Comparison of ENCODE assay signal across 12 cellular contexts in the genomic region with DNA sequence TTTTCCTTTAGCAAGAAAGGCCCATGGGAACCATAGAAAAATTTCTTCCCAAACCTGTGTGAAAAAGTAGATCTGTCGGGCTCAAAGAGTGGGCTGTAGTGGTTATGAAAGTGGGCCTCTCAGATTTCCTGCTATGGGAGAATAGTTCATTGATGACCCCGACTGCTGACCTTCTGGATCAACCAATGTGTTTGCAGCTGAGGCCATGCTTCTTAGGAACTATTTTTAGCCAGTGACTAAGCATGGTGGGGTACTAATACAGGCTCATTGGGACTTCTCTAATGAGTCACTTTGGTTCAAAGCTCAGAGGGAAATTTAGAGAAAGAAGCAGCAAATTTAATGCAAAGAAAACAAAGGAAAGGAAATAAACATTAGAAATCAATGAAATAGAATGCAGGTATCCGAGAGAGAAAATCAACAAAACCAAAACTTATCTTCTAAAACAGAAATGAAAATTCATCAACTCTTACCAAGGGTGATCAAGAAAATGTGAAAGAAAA. TPM values are rescaled to one million over a fixed set of nuclear protein-coding genes. Genes with fewer than 3 reads are reported as not detected.
DNase-seq lines count a peak whose midpoint lies in the region; ATAC-seq and TF ChIP-seq lines count a peak whose summit lies in the region.
"Had no signal": no experiment of that assay in that cellular context is flagged by ENCODE, and none has a peak within 500 bp of the region (broad histone marks: within the 10 kb centered on the region; RNA-seq: fewer than 3 reads in every experiment).

No MANE protein-coding gene starts in this region.

- POLR2A ChIA-PET in AG04450 (lab: Yijun Ruan, JAX): interaction anchor here (0.7 kb wide), 1 partner anchor 12 kb away, joined by 7 read pairs; the partner anchor contains the start of gene PSMA5

- intact Hi-C loops in left ventricle myocardium inferior (cut with micrococcal nuclease): no loop called here

- no peaks in the 10 kb centered on the region for H3K27me3 ChIP-seq in AG04450 (ENCODE audit: control insufficient read depth, insufficient read depth, low read length)
- H3K27me3 ChIP-seq in left ventricle myocardium inferior (ENCODE audit: low read depth): peaks cover 8% of the 10 kb centered on the region

- TF ChIP-seq CTCF in AG04450 (IDR thresholded peaks at IDR 0.05; ENCODE audit: low read depth, low read length) (no peak), left ventricle myocardium inferior (IDR thresholded peaks at IDR 0.05; ENCODE audit: borderline replicate concordance) (no peak)

- ATAC-seq in SK-N-SH treated with all-trans-retinoic acid at 6 μM for 48 hours (peak; percentile 56), HG02852 (IDR thresholded peaks at IDR 0.05; ENCODE audit: unreplicated experiment) (no peak)
- ATAC-seq: natural killer cell treated with Interleukin-12 subunit alpha and Interleukin-12 subunit beta and Interleukin-15 and Interleukin-18, amount 100 ng/mL, for 72 hours had no signal

- peak overlapping the region; percentile 88 for H3K27ac ChIP-seq in AG04450 (ENCODE audit: low read depth, low read length)
- peak overlapping the region; percentile 50 for H3K27ac ChIP-seq in left ventricle myocardium inferior (replicated peaks)
- H3K27ac ChIP-seq: epithelial cell of prostate, PC-9 had no signal

- DNase-seq in AG04450 (ENCODE audit: low read depth, low spot score): peak; percentile 84
- peak; percentile 5 for DNase-seq in GOT3 (lab: John Stamatoyannopoulos, UW)
- no peak for DNase-seq in left ventricle myocardium inferior
- no peak for DNase-seq in T-helper 2 cell
- DNase-seq in NCI-H2081 (lab: John Stamatoyannopoulos, UW): no peak
- DNase-seq in SKM-1 treated with dmso at 0.1 percent for 144 hours (lab: John Stamatoyannopoulos, UW; ENCODE audit: unreplicated experiment): no peak
- DNase-seq: DMS153 had no signal

- H3K4me3 ChIP-seq in AG04450 (ENCODE audit: low read depth, low read length) (no peak overlapping the region), left ventricle myocardium inferior (no peak overlapping the region)
- H3K4me3 ChIP-seq: PC-9 had no signal

- H3K9me3 ChIP-seq in AG04450 (ENCODE audit: control insufficient read depth, insufficient read depth, low read length): peaks cover 5% of the 10 kb centered on the region
- no peaks in the 10 kb centered on the region for H3K9me3 ChIP-seq in left ventricle myocardium inferior (replicated peaks)

- no peaks in the 10 kb centered on the region for H3K4me1 ChIP-seq in left ventricle myocardium inferior

- CTCF ChIA-PET in AG04450 (lab: Charles Lee): no interaction called here

- H3K36me3 ChIP-seq in left ventricle myocardium inferior: no peaks in the 10 kb centered on the region

TF ChIP-seq in SK-N-SH treated with all-trans-retinoic acid at 6 μM for 48 hours, 23 proteins besides CTCF, POLR2A, EP300 and RAD21:
- no peak for TF ChIP-seq CREB5 (CRISPR knock-in tag; IDR thresholded peaks at IDR 0.05; ENCODE audit: low read depth)
- no peak for TF ChIP-seq TOX (CRISPR knock-in tag; IDR thresholded peaks at IDR 0.05; ENCODE audit: borderline replicate concordance)
- no peak for TF ChIP-seq ARNTL (CRISPR knock-in tag; IDR thresholded peaks at IDR 0.05; ENCODE audit: borderline replicate concordance, low read depth)
- no peak for TF ChIP-seq ESRRG (CRISPR knock-in tag; IDR thresholded peaks at IDR 0.05)
- TF ChIP-seq, protein P1, sequence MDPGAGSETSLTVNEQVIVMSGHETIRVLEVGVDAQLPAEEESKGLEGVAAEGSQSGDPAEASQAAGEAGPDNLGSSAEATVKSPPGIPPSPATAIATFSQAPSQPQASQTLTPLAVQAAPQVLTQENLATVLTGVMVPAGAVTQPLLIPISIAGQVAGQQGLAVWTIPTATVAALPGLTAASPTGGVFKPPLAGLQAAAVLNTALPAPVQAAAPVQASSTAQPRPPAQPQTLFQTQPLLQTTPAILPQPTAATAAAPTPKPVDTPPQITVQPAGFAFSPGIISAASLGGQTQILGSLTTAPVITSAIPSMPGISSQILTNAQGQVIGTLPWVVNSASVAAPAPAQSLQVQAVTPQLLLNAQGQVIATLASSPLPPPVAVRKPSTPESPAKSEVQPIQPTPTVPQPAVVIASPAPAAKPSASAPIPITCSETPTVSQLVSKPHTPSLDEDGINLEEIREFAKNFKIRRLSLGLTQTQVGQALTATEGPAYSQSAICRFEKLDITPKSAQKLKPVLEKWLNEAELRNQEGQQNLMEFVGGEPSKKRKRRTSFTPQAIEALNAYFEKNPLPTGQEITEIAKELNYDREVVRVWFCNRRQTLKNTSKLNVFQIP (CRISPR knock-in tag; IDR thresholded peaks at IDR 0.05; ENCODE audit: borderline replicate concordance, low read depth): no peak
- TF ChIP-seq OSR1 (CRISPR knock-in tag; IDR thresholded peaks at IDR 0.05): no peak
- no peak for TF ChIP-seq PPARA (CRISPR knock-in tag; IDR thresholded peaks at IDR 0.05; ENCODE audit: borderline replicate concordance)
- no peak for TF ChIP-seq SNAI2 (CRISPR knock-in tag; IDR thresholded peaks at IDR 0.05)
- TF ChIP-seq GLIS3 (CRISPR knock-in tag; IDR thresholded peaks at IDR 0.05): no peak
- no peak for TF ChIP-seq TSHZ2 (CRISPR knock-in tag; IDR thresholded peaks at IDR 0.05)
- TF ChIP-seq ISL1 (CRISPR knock-in tag; IDR thresholded peaks at IDR 0.05): no peak
- TF ChIP-seq ZC3H10 (CRISPR knock-in tag; IDR thresholded peaks at IDR 0.05): no peak
- TF ChIP-seq RARB (CRISPR knock-in tag; IDR thresholded peaks at IDR 0.05): no peak

RNA-seq across cellular contexts. Expression of gene PSMA5, which starts 12.6 kb away (rescaled TPM):
- 127 and 151 TPM in 2 replicates for polyA plus RNA-seq in AG04450 (2011; rRNA removed)
- polyA minus RNA-seq in AG04450 (2011; rRNA and poly(A)+ RNA removed): 39.1 and 54.5 TPM in 2 replicates
- 49.9 TPM for total RNA-seq in left ventricle myocardium inferior

RNA-seq across cellular contexts. Expression of gene SYPL2, which starts 27.5 kb away (rescaled TPM):
- 0.26 and 0.40 TPM in 2 replicates for polyA plus RNA-seq in AG04450 (2011; rRNA removed)
- polyA minus RNA-seq in AG04450 (2011; rRNA and poly(A)+ RNA removed): 0.09 and 0.23 TPM in 2 replicates
- total RNA-seq in left ventricle myocardium inferior: 25.3 TPM
- total RNA-seq: natural killer cell treated with Interleukin-12 subunit alpha and Interleukin-12 subunit beta and Interleukin-15 and Interleukin-18, amount 100 ng/mL, for 72 hours had no signal

RNA-seq across cellular contexts. Expression of gene SORT1, which starts 41.1 kb away (rescaled TPM):
- 37.2 and 42.8 TPM in 2 replicates for polyA plus RNA-seq in AG04450 (2011; rRNA removed)
- 91.1 and 133 TPM in 2 replicates for polyA minus RNA-seq in AG04450 (2011; rRNA and poly(A)+ RNA removed)
- 146 TPM for total RNA-seq in left ventricle myocardium inferior

RNA-seq across cellular contexts. Expression of gene ATXN7L2, which starts 44.9 kb away (rescaled TPM):
- 1.5 TPM in 2 replicates for polyA plus RNA-seq in AG04450 (2011; rRNA removed)
- polyA minus RNA-seq in AG04450 (2011; rRNA and poly(A)+ RNA removed): 4.3 and 4.7 TPM in 2 replicates
- 2.1 TPM for total RNA-seq in left ventricle myocardium inferior

RNA-seq across cellular contexts. Expression of gene CYB561D1, which starts 55.0 kb away (rescaled TPM):
- polyA plus RNA-seq in AG04450 (2011; rRNA removed): 5.0 and 5.4 TPM in 2 replicates
- 6.5 and 7.6 TPM in 2 replicates for polyA minus RNA-seq in AG04450 (2011; rRNA and poly(A)+ RNA removed)
- 4.6 TPM for total RNA-seq in left ventricle myocardium inferior

Comparison
In these comparisons a context has a peak if more than half of its experiments do, and no peak if none do; other contexts are left out.
1. DNase-seq: peak in AG04450 (single experiment) and GOT3 (single experiment); none in left ventricle myocardium inferior (single experiment), T-helper 2 cell (0 of 5), NCI-H2081 (0 of 2) and SKM-1 treated with dmso at 0.1 percent for 144 hours (single experiment).